1 cellular context compared by ENCODE assay signal in the genomic region with DNA sequence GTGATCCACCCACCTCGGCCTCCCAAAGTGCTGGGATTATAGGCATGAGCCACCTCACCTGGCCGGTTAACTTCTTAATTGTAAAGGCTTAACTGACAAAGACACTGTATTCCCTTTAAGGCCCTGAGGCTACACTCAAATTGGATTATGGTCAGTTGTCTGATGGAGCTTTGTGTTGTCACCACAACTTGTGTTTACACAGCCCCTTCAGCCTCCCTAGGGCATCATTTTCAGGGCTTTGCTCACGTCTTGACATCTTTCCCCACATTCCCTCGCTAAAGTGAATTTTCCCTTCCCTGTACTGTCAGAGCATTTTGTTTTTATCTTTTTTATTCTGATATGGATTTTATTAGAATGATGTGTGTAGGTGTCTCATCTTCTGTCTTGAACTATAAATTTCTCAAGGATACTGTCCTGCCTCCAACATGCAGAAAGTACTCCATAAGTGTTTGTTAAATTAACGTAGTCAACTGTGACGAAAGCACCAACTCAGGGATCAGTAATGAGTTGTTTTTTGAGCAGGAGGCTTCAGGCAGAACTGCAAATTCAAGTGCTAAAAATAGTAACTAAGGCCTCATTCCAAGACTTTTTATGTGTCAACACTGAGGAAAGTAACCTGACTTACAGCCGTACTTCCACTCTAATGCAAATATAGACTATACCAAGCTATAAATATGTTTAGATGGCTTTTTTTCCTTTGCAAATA.
TF ChIP-seq lines count a peak whose summit lies in the region.

No MANE protein-coding gene starts in this region.

TF ChIP-seq in HEK293, 187 proteins besides CTCF, POLR2A, EP300 and RAD21 (continued from another document):
- TF ChIP-seq ZNF354C (tag by site-specific recombination; IDR thresholded peaks at IDR 0.05; ENCODE audit: borderline replicate concordance, low read depth) = no peak
- TF ChIP-seq PRDM6 (tag by site-specific recombination; IDR thresholded peaks at IDR 0.05) = peak; percentile 49
- peak; percentile 100 for TF ChIP-seq GLIS1 (tag by site-specific recombination; IDR thresholded peaks at IDR 0.05)
- 0 out of 2 replicates have a peak, but pooled peaks have one; percentile 36 for TF ChIP-seq ZNF362 (tag by site-specific recombination; IDR thresholded peaks at IDR 0.05)
- TF ChIP-seq ZNF366 (tag by site-specific recombination; conservative IDR thresholded peaks at IDR 0.05) = peak; percentile 57; the same call in 1 of the 2 replicates
- TF ChIP-seq ZBTB20 (tag by site-specific recombination; IDR thresholded peaks at IDR 0.05) = no peak
- TF ChIP-seq OSR2 (tag by site-specific recombination; IDR thresholded peaks at IDR 0.05) = 0 out of 2 replicates have a peak, but pooled peaks have one; percentile 36
- TF ChIP-seq ZBTB48 (tag by site-specific recombination; IDR thresholded peaks at IDR 0.05) = peak; percentile 75
